ENCODE assay signal across 14 cellular contexts in genomic region chr2:187174582-187174981, GRCh38.
DNase-seq lines count a peak whose midpoint lies in the region; ATAC-seq, FAIRE-seq and TF ChIP-seq lines count a peak whose summit lies in the region.
"Had no signal": no experiment of that assay in that cellular context is flagged by ENCODE, and none has a peak within 500 bp of the region (broad histone marks: within the 10 kb centered on the region; RNA-seq: fewer than 3 reads in every experiment).

No MANE protein-coding gene starts in this region.

- H3K36me3 Mint-ChIP-seq in activated CD4-positive, alpha-beta memory T cell treated with anti-CD3 and anti-CD28 coated beads, Interleukin-2, amount 10 ng/mL, durations not matched to agents 7 days and 5 days (ENCODE audit: low read depth), result no peaks in the 10 kb centered on the region
- H3K36me3 Mint-ChIP-seq: activated naive CD4-positive, alpha-beta T cell treated with anti-CD3 and anti-CD28 coated beads, Interleukin-2, amount 50 U/mL, for 24 hours had no signal

- POLR2A ChIA-PET in HepG2 (lab: Yijun Ruan, JAX), result no interaction called here
- POLR2A ChIA-PET in activated CD4-positive, alpha-beta memory T cell treated with anti-CD3 and anti-CD28 coated beads, Interleukin-2, amount 10 ng/mL, durations not matched to agents 7 days and 5 days (lab: Charles Lee), result no interaction called here
- POLR2A ChIA-PET in GM10248 (lab: Yijun Ruan, JAX), result no interaction called here

- H3K4me2 ChIP-seq in HepG2 (ENCODE audit: low read depth, low read length) (no peak overlapping the region), OCI-LY3 (ENCODE audit: low read length) (no peak overlapping the region)
- H3K4me2 ChIP-seq: BLaER1 treated with 17β-estradiol and CSF1 and Interleukin-3, amounts not matched to agents 10 nM and 100 nM had no signal

- no peak overlapping the region for H3K4me3 ChIP-seq in HepG2 (replicated peaks in 1 of 3; ENCODE audit: insufficient read depth in 1 of 3, low read depth in 2 of 3, low read length in 3 of 3)
- H3K4me3 ChIP-seq in right lobe of liver, result no peak overlapping the region
- no peak overlapping the region for H3K4me3 ChIP-seq in OCI-LY3 (ENCODE audit: low read length)
- no peak overlapping the region for H3K4me3 ChIP-seq in epithelial cell of esophagus (ENCODE audit: low read length)
- H3K4me3 ChIP-seq: BLaER1 treated with 17β-estradiol and CSF1 and Interleukin-3, amounts not matched to agents 10 nM and 100 nM; pancreas had no signal

- CTCF ChIA-PET in HepG2 (lab: Yijun Ruan, JAX; ENCODE audit: low intra/inter-chr PET ratio, low total read pairs), result interaction anchor here (1.2 kb wide), 1 partner anchor 278 kb away, joined by 5 read pairs; no protein-coding TSS in a partner anchor
- CTCF ChIA-PET in activated CD4-positive, alpha-beta memory T cell treated with anti-CD3 and anti-CD28 coated beads, Interleukin-2, amount 10 ng/mL, durations not matched to agents 7 days and 5 days (lab: Charles Lee), result no interaction called here
- CTCF ChIA-PET in GM10248 (lab: Yijun Ruan, JAX), result interaction anchor here (1.1 to 2.4 kb wide), 3 partner anchors 10 to 28 kb away, joined by 3 to 8 read pairs (median 4); no protein-coding TSS in a partner anchor

- H4K20me1 ChIP-seq in HepG2 (ENCODE audit: insufficient read depth, low read length), result no peaks in the 10 kb centered on the region
- H4K20me1 ChIP-seq in OCI-LY3 (ENCODE audit: insufficient read depth, low read length), result no peaks in the 10 kb centered on the region
- H4K20me1 ChIP-seq: BLaER1 treated with 17β-estradiol and CSF1 and Interleukin-3, amounts not matched to agents 10 nM and 100 nM had no signal

- intact Hi-C loops in HepG2 (cut with micrococcal nuclease; ENCODE audit: unreplicated experiment) (loop anchor here (1.0 kb wide), 1 partner anchor 279 kb away; no protein-coding TSS in a partner anchor), right lobe of liver (cut with DNase I) (no loop called here)

- H2AFZ ChIP-seq in HepG2 (ENCODE audit: low read length) (no peak overlapping the region), OCI-LY3 (ENCODE audit: low read depth, low read length) (no peak overlapping the region)

- BruUV-seq in HepG2 (replicated peaks; lab: Mats Ljungman, UMichigan), result no TSS peak

- in situ Hi-C loops in HepG2 (cut with HindIII; ENCODE audit: extremely low pct_ligation_motif_present, low pct_unique_long_range_greater_than_20kb), result no loop called here

- H3K4me3 Mint-ChIP-seq in activated CD4-positive, alpha-beta memory T cell treated with anti-CD3 and anti-CD28 coated beads, Interleukin-2, amount 10 ng/mL, durations not matched to agents 7 days and 5 days, result no peak overlapping the region
- H3K4me3 Mint-ChIP-seq: activated naive CD4-positive, alpha-beta T cell treated with anti-CD3 and anti-CD28 coated beads, Interleukin-2, amount 50 U/mL, for 24 hours had no signal

- no peak overlapping the region for H3K9ac ChIP-seq in HepG2 (ENCODE audit: insufficient read depth, low read depth, low read length)
- no peak overlapping the region for H3K9ac ChIP-seq in OCI-LY3 (ENCODE audit: low read length)
- H3K9ac ChIP-seq: BLaER1 treated with 17β-estradiol and CSF1 and Interleukin-3, amounts not matched to agents 10 nM and 100 nM had no signal

- H3K9me3 ChIP-seq in HepG2 (ENCODE audit: low read length) (no peaks in the 10 kb centered on the region), right lobe of liver (no peaks in the 10 kb centered on the region), OCI-LY3 (ENCODE audit: insufficient read depth, low read length) (no peaks in the 10 kb centered on the region)
- H3K9me3 ChIP-seq: pancreas had no signal

- no peaks in the 10 kb centered on the region for H3K27me3 ChIP-seq in HepG2 (ENCODE audit: control insufficient read depth in 1 of 2, insufficient read depth in 2 of 2, low read length in 2 of 2)
- no peaks in the 10 kb centered on the region for H3K27me3 ChIP-seq in right lobe of liver
- H3K27me3 ChIP-seq in OCI-LY3 (ENCODE audit: low read depth, low read length), result no peaks in the 10 kb centered on the region
- H3K27me3 ChIP-seq: BLaER1 treated with 17β-estradiol and CSF1 and Interleukin-3, amounts not matched to agents 10 nM and 100 nM; pancreas had no signal

- H3K9me3 Mint-ChIP-seq in activated CD4-positive, alpha-beta memory T cell treated with anti-CD3 and anti-CD28 coated beads, Interleukin-2, amount 10 ng/mL, durations not matched to agents 7 days and 5 days, result no peaks in the 10 kb centered on the region
- H3K9me3 Mint-ChIP-seq: activated naive CD4-positive, alpha-beta T cell treated with anti-CD3 and anti-CD28 coated beads, Interleukin-2, amount 50 U/mL, for 24 hours had no signal

- TF ChIP-seq EP300 in HepG2 (IDR thresholded peaks at IDR 0.05; ENCODE audit: low read depth in 2 of 2, low read length in 2 of 2) (no peak), HepG2 (CRISPR knock-in tag; IDR thresholded peaks at IDR 0.05; ENCODE audit: borderline replicate concordance) (no peak)

- H3K27me3 Mint-ChIP-seq in activated CD4-positive, alpha-beta memory T cell treated with anti-CD3 and anti-CD28 coated beads, Interleukin-2, amount 10 ng/mL, durations not matched to agents 7 days and 5 days, result no peaks in the 10 kb centered on the region
- H3K27me3 Mint-ChIP-seq: activated naive CD4-positive, alpha-beta T cell treated with anti-CD3 and anti-CD28 coated beads, Interleukin-2, amount 50 U/mL, for 24 hours had no signal

- no peak for TF ChIP-seq POLR2A in HepG2 (IDR thresholded peaks at IDR 0.05; ENCODE audit: insufficient read depth in 1 of 2, low read depth in 2 of 2, low read length in 2 of 2)
- TF ChIP-seq POLR2A in right lobe of liver (IDR thresholded peaks at IDR 0.05), result no peak

- peak; percentile 17 for DNase-seq in HepG2 (ENCODE audit: low spot score)
- DNase-seq in right lobe of liver, result no peak
- no peak for DNase-seq in epithelial cell of esophagus (ENCODE audit: low read depth)
- DNase-seq in NCI-H146 (lab: John Stamatoyannopoulos, UW), result no peak
- no peak for DNase-seq in NCI-H2107 treated with DMSO at 0.1 percent for 48 hours (lab: John Stamatoyannopoulos, UW; ENCODE audit: unreplicated experiment)
- no peak for DNase-seq in activated CD4-positive, alpha-beta memory T cell treated with anti-CD3 and anti-CD28 coated beads, Interleukin-2, amount 10 ng/mL, durations not matched to agents 7 days and 5 days
- DNase-seq in GM10248 (ENCODE audit: extremely low spot score), result no peak
- DNase-seq: left cardiac atrium, NCI-H2029 treated with DMSO at 0.1 percent for 48 hours, pancreas, SIG-M5 had no signal

- peak; percentile 63 for TF ChIP-seq CTCF in HepG2 (CRISPR knock-in tag; IDR thresholded peaks at IDR 0.05)
- peak in 2 of 4 donors; percentile 7 to 24 for TF ChIP-seq CTCF in right lobe of liver (IDR thresholded peaks at IDR 0.05)
- peak; percentile 44 for TF ChIP-seq CTCF in OCI-LY3 (IDR thresholded peaks at IDR 0.05; ENCODE audit: low read depth, low read length)
- peak; percentile 33 for TF ChIP-seq CTCF in epithelial cell of esophagus (IDR thresholded peaks at IDR 0.05; ENCODE audit: insufficient read depth, low read depth, low read length, missing control alignments)
- TF ChIP-seq CTCF in GM10248 (IDR thresholded peaks at IDR 0.05; ENCODE audit: control extremely low read depth, extremely low read depth, low read depth, missing control alignments), result no peak

- H3K36me3 ChIP-seq in HepG2 (replicated peaks in 1 of 2; ENCODE audit: control insufficient read depth in 1 of 2, insufficient read depth in 2 of 2, low read length in 2 of 2) (no peaks in the 10 kb centered on the region), right lobe of liver (no peaks in the 10 kb centered on the region), OCI-LY3 (replicated peaks; ENCODE audit: low read depth, low read length) (no peaks in the 10 kb centered on the region)
- H3K36me3 ChIP-seq: BLaER1 treated with 17β-estradiol and CSF1 and Interleukin-3, amounts not matched to agents 10 nM and 100 nM; pancreas had no signal

- 25% methylated on average over 1 of the region's 1 CpG for WGBS in HepG2 (ENCODE audit: low lambda C conversion rate)
- WGBS in right lobe of liver (ENCODE audit: insufficient coverage, low coverage, low lambda C conversion rate, missing lambda C conversion rate), result 100% methylated on average over 1 of the region's 1 CpG

- ATAC-seq in HepG2, result peak; percentile 80
- ATAC-seq in right lobe of liver, result no peak
- ATAC-seq: left cardiac atrium, pancreas had no signal

- FAIRE-seq in HepG2 (lab: Jason Lieb, UNC), result peak; percentile 28
- FAIRE-seq: pancreas had no signal

- H3K79me2 ChIP-seq in HepG2 (ENCODE audit: insufficient read depth, low read length) (no peaks in the 10 kb centered on the region), OCI-LY3 (ENCODE audit: low read length) (no peaks in the 10 kb centered on the region)

- H3K4me1 Mint-ChIP-seq in activated CD4-positive, alpha-beta memory T cell treated with anti-CD3 and anti-CD28 coated beads, Interleukin-2, amount 10 ng/mL, durations not matched to agents 7 days and 5 days, result no peaks in the 10 kb centered on the region
- H3K4me1 Mint-ChIP-seq: activated naive CD4-positive, alpha-beta T cell treated with anti-CD3 and anti-CD28 coated beads, Interleukin-2, amount 50 U/mL, for 24 hours had no signal

- H3K27ac ChIP-seq in HepG2 (ENCODE audit: extremely low read length, insufficient read depth, low read length) (no peak overlapping the region), right lobe of liver (no peak overlapping the region), OCI-LY3 (ENCODE audit: low read length) (no peak overlapping the region)
- H3K27ac ChIP-seq: BLaER1 treated with 17β-estradiol and CSF1 and Interleukin-3, amounts not matched to agents 10 nM and 100 nM; pancreas had no signal

- no peaks in the 10 kb centered on the region for H3K4me1 ChIP-seq in HepG2 (ENCODE audit: insufficient read depth, low read length)
- no peaks in the 10 kb centered on the region for H3K4me1 ChIP-seq in right lobe of liver
- H3K4me1 ChIP-seq in OCI-LY3 (ENCODE audit: low read length), result peaks cover 14% of the 10 kb centered on the region
- H3K4me1 ChIP-seq: pancreas had no signal

- TF ChIP-seq RAD21 in HepG2 (CRISPR knock-in tag; IDR thresholded peaks at IDR 0.05), result no peak

- H3K27ac Mint-ChIP-seq in activated CD4-positive, alpha-beta memory T cell treated with anti-CD3 and anti-CD28 coated beads, Interleukin-2, amount 10 ng/mL, durations not matched to agents 7 days and 5 days, result no peak overlapping the region
- H3K27ac Mint-ChIP-seq: activated naive CD4-positive, alpha-beta T cell treated with anti-CD3 and anti-CD28 coated beads, Interleukin-2, amount 50 U/mL, for 24 hours had no signal

TF ChIP-seq in HepG2, 621 proteins besides CTCF, POLR2A, EP300 and RAD21 (continues in another document):
- TF ChIP-seq PTBP1 (IDR thresholded peaks at IDR 0.05; ENCODE audit: low read depth, low read length, poor library complexity, severe bottlenecking), result no peak
- no peak for TF ChIP-seq ZNF850 (CRISPR knock-in tag; conservative IDR thresholded peaks at IDR 0.05)
- no peak for TF ChIP-seq DPF2 (CRISPR knock-in tag; IDR thresholded peaks at IDR 0.05; ENCODE audit: borderline replicate concordance, low read depth)
- peak; percentile 78; the same call in 1 of the 2 replicates for TF ChIP-seq ZNF576 (CRISPR knock-in tag; IDR thresholded peaks at IDR 0.05)
- no peak for TF ChIP-seq ZNF34 (CRISPR knock-in tag; IDR thresholded peaks at IDR 0.05; ENCODE audit: borderline replicate concordance)
